16 cellular contexts compared by ENCODE assay signal in the genomic region with DNA sequence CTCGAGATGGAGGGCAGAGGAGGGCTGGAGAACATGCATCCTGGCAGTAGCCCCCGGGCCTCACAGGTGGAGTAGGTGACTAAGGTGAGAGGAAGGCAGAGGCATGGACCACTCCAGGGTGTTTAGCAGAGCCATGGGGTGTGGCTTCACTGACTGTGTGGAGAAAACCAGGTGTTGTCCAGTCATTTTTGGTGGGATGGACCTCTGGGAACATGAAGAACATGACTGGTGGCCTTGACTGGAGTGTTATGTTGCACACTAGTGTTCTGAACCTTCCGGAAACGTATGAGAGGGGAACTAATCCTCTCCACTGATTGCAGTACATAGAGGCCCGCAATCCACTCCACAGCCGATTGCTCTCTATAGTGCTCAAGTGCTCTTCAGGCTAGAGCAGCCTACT. TPM values are rescaled to one million over a fixed set of nuclear protein-coding genes. Genes with fewer than 3 reads are reported as not detected.
A peak's percentile ranks its signal among the peaks of the same experiment; 100 is the strongest.
DNase-seq lines count a peak whose midpoint lies in the region; ATAC-seq, FAIRE-seq and TF ChIP-seq lines count a peak whose summit lies in the region.
"Had no signal": no experiment of that assay in that cellular context is flagged by ENCODE, and none has a peak within 500 bp of the region (broad histone marks: within the 10 kb centered on the region; RNA-seq: fewer than 3 reads in every experiment).

No MANE protein-coding gene starts in this region.

- TF ChIP-seq CTCF in heart right ventricle (IDR thresholded peaks at IDR 0.05), result no peak
- TF ChIP-seq CTCF in RWPE1 (conservative IDR thresholded peaks at IDR 0.05; ENCODE audit: low read depth), result no peak
- TF ChIP-seq CTCF in left lung (IDR thresholded peaks at IDR 0.05), result no peak
- TF ChIP-seq CTCF in uterus (IDR thresholded peaks at IDR 0.05), result no peak
- no peak for TF ChIP-seq CTCF in CD14-positive monocyte (IDR thresholded peaks at IDR 0.05)

- H3K27me3 ChIP-seq in heart right ventricle (no peaks in the 10 kb centered on the region), left lung (no peaks in the 10 kb centered on the region), uterus (no peaks in the 10 kb centered on the region)
- H3K27me3 ChIP-seq: SJCRH30 had no signal

- peak overlapping the region in 7 of 10 donors; percentile 0 to 74 (median 63) for H3K27ac ChIP-seq in heart right ventricle
- H3K27ac ChIP-seq in RWPE1, result peak overlapping the region; percentile 8; the same call in 1 of the 2 replicates
- H3K27ac ChIP-seq in left lung, result no peak overlapping the region
- H3K27ac ChIP-seq in uterus, result peak overlapping the region; percentile 80 to 96
- H3K27ac ChIP-seq: SJCRH30 had no signal

- H3K4me3 ChIP-seq in heart right ventricle (no peak overlapping the region), left lung (no peak overlapping the region), uterus (no peak overlapping the region)
- H3K4me3 ChIP-seq: SJCRH30 had no signal

- no peak for TF ChIP-seq POLR2A in uterus (IDR thresholded peaks at IDR 0.05)

- ATAC-seq in heart right ventricle (no peak), Right ventricle myocardium inferior (no peak), left lung (peak; percentile 87), GM21390 (IDR thresholded peaks at IDR 0.05; ENCODE audit: unreplicated experiment) (no peak)
- ATAC-seq: activated CD4-positive, CD25-positive, alpha-beta regulatory T cell treated with anti-CD3 and anti-CD28 coated beads, Interleukin-2, amount 50 U/mL, for 24 hours had no signal

- intact Hi-C loops in heart right ventricle (cut with DNase I) (no loop called here), Right ventricle myocardium inferior (cut with DNase I) (no loop called here), left lung (cut with DNase I) (no loop called here), uterus (cut with DNase I; ENCODE audit: low total_unique reads) (no loop called here), CD14-positive monocyte (cut with micrococcal nuclease) (loop anchor here in 1 of 2 donors (5.0 kb wide), 1 partner anchor 39 kb away; a partner anchor contains a TSS)

- peaks cover 77% of the 10 kb centered on the region for H3K4me1 Mint-ChIP-seq in CD14-positive monocyte

- H3K4me1 ChIP-seq in heart right ventricle (peaks cover 14 to 90% (median 70%) of the 10 kb centered on the region in 9 donors), left lung (peaks cover 5 to 94% of the 10 kb centered on the region in 2 donors), uterus (peaks cover 16 to 21% of the 10 kb centered on the region in 2 donors)

- H3K27me3 Mint-ChIP-seq in CD14-positive monocyte (ENCODE audit: low read depth in 3 of 3), result no peaks in the 10 kb centered on the region
- H3K27me3 Mint-ChIP-seq: dendritic cell treated with granulocyte-macrophage colony-stimulating factor and Interleukin-4, amounts not matched to agents 40 ng/mL and 50 ng/mL, for 4 days had no signal

- peak overlapping the region in 3 of 7 donors; percentile 75 to 77 (median 76) for H3K27ac Mint-ChIP-seq in CD14-positive monocyte
- H3K27ac Mint-ChIP-seq: nephron progenitor cell had no signal

- H3K36me3 Mint-ChIP-seq in CD14-positive monocyte, result peaks cover 13 to 18% of the 10 kb centered on the region in 2 donors

- 92 to 93% methylated on average over 6 of the region's 6 CpGs for WGBS in heart right ventricle, 2 donors

- H3K36me3 ChIP-seq in heart right ventricle, result no peaks in the 10 kb centered on the region
- H3K36me3 ChIP-seq in left lung, result no peaks in the 10 kb centered on the region
- H3K36me3 ChIP-seq in uterus, result no peaks in the 10 kb centered on the region
- H3K36me3 ChIP-seq: SJCRH30 had no signal

- POLR2A ChIA-PET in RWPE1 (lab: Yijun Ruan, JAX; ENCODE audit: low non-redundant PET), result no interaction called here

- no peak for FAIRE-seq in RCC 7860 (lab: Jason Lieb, UNC)

- DNase-seq in heart right ventricle (no peak), Right ventricle myocardium inferior (ENCODE audit: missing footprints) (no peak), RWPE1 (ENCODE audit: low spot score) (peak; percentile 20), left lung (no peak), uterus (no peak), RCC 7860 (ENCODE audit: low spot score) (no peak), CD14-positive monocyte (ENCODE audit: low spot score) (no peak)
- DNase-seq: NCI-H345; nephron progenitor cell; SJCRH30; stimulated activated CD4-positive, alpha-beta T cell treated with anti-CD3 and anti-CD28 coated beads, Interleukin-15, amount 100 ng/mL, for 24 hours; stimulated activated naive CD4-positive, alpha-beta T cell treated with Interleukin-2 at 50 U/mL for 16 hours; T-helper 9 cell had no signal

- H3K4me3 Mint-ChIP-seq in CD14-positive monocyte, result no peak overlapping the region
- H3K4me3 Mint-ChIP-seq: dendritic cell treated with granulocyte-macrophage colony-stimulating factor and Interleukin-4, amounts not matched to agents 40 ng/mL and 50 ng/mL, for 4 days; nephron progenitor cell had no signal

- H3K9me3 Mint-ChIP-seq in CD14-positive monocyte, result no peaks in the 10 kb centered on the region
- H3K9me3 Mint-ChIP-seq: dendritic cell treated with granulocyte-macrophage colony-stimulating factor and Interleukin-4, amounts not matched to agents 40 ng/mL and 50 ng/mL, for 4 days; nephron progenitor cell had no signal

- H3K9me3 ChIP-seq in heart right ventricle, result no peaks in the 10 kb centered on the region
- no peaks in the 10 kb centered on the region for H3K9me3 ChIP-seq in left lung
- H3K9me3 ChIP-seq in uterus, result no peaks in the 10 kb centered on the region
- H3K9me3 ChIP-seq: SJCRH30 had no signal

- CTCF ChIA-PET in RWPE1 (lab: Yijun Ruan, JAX), result no interaction called here

RNA-seq across cellular contexts. Expression of a gene that starts 16.9 kb away (rescaled TPM):
- total RNA-seq in heart right ventricle (1 to 10 TPM; 3.3 to 6.9 (median 4.6) TPM), Right ventricle myocardium inferior (6.1 TPM), left lung (10 to 100 TPM; 10.0 to 10.3 TPM), uterus (10 to 100 TPM in 1 of 4 donors, 1 to 10 TPM in 3; 1.5 to 13.5 (median 3.6) TPM)
- polyA plus RNA-seq in heart right ventricle (1 to 10 TPM; 3.8 to 5.1 TPM), CD14-positive monocyte (1 to 10 TPM; 1.1 to 2.1 TPM)

RNA-seq across cellular contexts. Expression of a gene that starts 38.9 kb away (rescaled TPM):
- total RNA-seq in heart right ventricle (10 to 100 TPM; 20.8 to 29.0 (median 23.6) TPM), Right ventricle myocardium inferior (23.5 TPM), left lung (10 to 100 TPM; 47.0 to 55.9 TPM), uterus (10 to 100 TPM; 10.2 to 39.8 (median 19.8) TPM)
- polyA plus RNA-seq in heart right ventricle (10 to 100 TPM; 22.9 to 25.6 TPM), CD14-positive monocyte (10 to 100 TPM; 12.1 to 13.5 TPM)

RNA-seq across cellular contexts. Expression of a gene that starts 48.8 kb away (rescaled TPM):
- total RNA-seq in heart right ventricle, result 10 to 100 TPM; 32.0 to 43.2 (median 37.4) TPM
- polyA plus RNA-seq in heart right ventricle, result 10 to 100 TPM; 41.8 to 68.1 TPM
- total RNA-seq in Right ventricle myocardium inferior, result 30.8 TPM
- total RNA-seq in left lung, result 10 to 100 TPM; 70.7 to 85.9 TPM
- total RNA-seq in uterus, result 100 to 1,000 TPM in 1 of 4 donors, 10 to 100 TPM in 3; 26.6 to 144 (median 85.0) TPM
- polyA plus RNA-seq in CD14-positive monocyte, result 10 to 100 TPM; 86.7 to 91.7 TPM

RNA-seq across cellular contexts. Expression of a gene that starts 49.8 kb away (rescaled TPM):
- total RNA-seq in heart right ventricle, result 10 to 100 TPM; 17.2 to 41.4 (median 30.0) TPM
- polyA plus RNA-seq in heart right ventricle, result 10 to 100 TPM; 18.5 to 29.6 TPM
- total RNA-seq in Right ventricle myocardium inferior, result 42.7 TPM
- total RNA-seq in left lung, result 1 to 10 TPM; 4.8 to 5.9 TPM
- total RNA-seq in uterus, result 1 to 10 TPM in 2 of 4 donors, not detected in 2; 3.5 to 5.0 TPM
- 10 to 100 TPM; 10.6 to 21.6 TPM for polyA plus RNA-seq in CD14-positive monocyte

Comparison
In these comparisons a context has a peak if more than half of its experiments do, and no peak if none do; other contexts are left out.
1. H3K27ac ChIP-seq: peak in heart right ventricle (7 of 10), RWPE1 (single experiment) and uterus (2 of 2); none in left lung (0 of 2).